In the genomic region with DNA sequence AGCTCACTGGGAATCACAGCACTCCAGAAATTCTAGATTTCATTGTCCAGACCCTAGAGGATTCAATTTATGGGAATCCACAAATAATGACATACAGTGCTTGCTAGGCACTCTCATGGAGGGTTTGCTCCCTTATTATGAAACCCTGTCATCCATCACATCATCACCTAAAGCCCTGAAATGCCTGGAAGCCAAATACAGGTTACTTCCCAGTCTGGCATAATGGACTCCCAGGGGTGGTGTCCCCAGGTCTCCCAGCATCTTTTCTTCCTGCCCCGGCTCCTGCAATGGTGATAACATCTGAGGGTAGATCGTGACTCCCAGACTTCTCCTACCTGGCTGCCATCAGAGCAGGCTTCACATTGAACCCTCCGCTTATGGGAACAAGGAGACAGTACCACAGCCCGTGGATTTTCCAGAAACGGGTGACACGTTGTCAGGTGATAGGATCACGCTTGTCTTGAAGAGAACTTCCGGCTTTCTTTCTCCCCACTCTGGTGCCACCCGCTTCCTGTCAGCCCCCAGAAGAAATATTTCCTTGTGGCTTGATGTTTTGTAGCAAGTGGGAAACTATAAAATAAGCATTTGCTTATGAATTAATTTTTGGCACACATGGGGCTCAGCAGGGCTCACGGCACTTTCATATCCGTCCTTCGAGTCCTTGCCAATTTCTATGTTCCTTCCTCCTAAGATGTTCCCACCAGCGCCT, we compare ENCODE assay signal across 8 cellular contexts.
DNase-seq lines count a peak whose midpoint lies in the region; ATAC-seq and TF ChIP-seq lines count a peak whose summit lies in the region.

No MANE protein-coding gene starts in this region.

- H3K27me3 ChIP-seq in DND-41 (ENCODE audit: insufficient read depth, low read length, poor library complexity), result no peaks in the 10 kb centered on the region
- H3K27me3 ChIP-seq in sigmoid colon, result no peaks in the 10 kb centered on the region

- DNase-seq in DND-41 (peak; percentile 65), fibroblast of the aortic adventitia (ENCODE audit: low read depth) (peak; percentile 39), sigmoid colon (peak; percentile 82), EL (no peak), NOMO-1 treated with DMSO at 0.1 percent for 48 hours (lab: John Stamatoyannopoulos, UW; ENCODE audit: unreplicated experiment) (no peak)
- no peak for DNase-seq in activated CD4-positive, alpha-beta memory T cell treated with anti-CD3 and anti-CD28 coated beads, Interleukin-2, amount 10 ng/mL, durations not matched to agents 7 days and 5 days
- no peak for DNase-seq in effector CD8-positive, alpha-beta T cell (lab: John Stamatoyannopoulos, UW)

- POLR2A ChIA-PET in activated CD4-positive, alpha-beta memory T cell treated with anti-CD3 and anti-CD28 coated beads, Interleukin-2, amount 10 ng/mL, durations not matched to agents 7 days and 5 days (lab: Charles Lee), result interaction anchor here (0.8 to 9.6 kb wide), 18 partner anchors 12 to 282 kb away, joined by 3 to 107 read pairs (median 5); a partner anchor contains a TSS

- WGBS in sigmoid colon, 2 donors, result 63 to 85% methylated on average over 13 of the region's 13 CpGs

- H3K27ac Mint-ChIP-seq in activated CD4-positive, alpha-beta memory T cell treated with anti-CD3 and anti-CD28 coated beads, Interleukin-2, amount 10 ng/mL, durations not matched to agents 7 days and 5 days, result peak overlapping the region; percentile 87

- H3K4me1 Mint-ChIP-seq in activated CD4-positive, alpha-beta memory T cell treated with anti-CD3 and anti-CD28 coated beads, Interleukin-2, amount 10 ng/mL, durations not matched to agents 7 days and 5 days, result peaks cover 76% of the 10 kb centered on the region

- no peak for TF ChIP-seq EP300 in sigmoid colon (IDR thresholded peaks at IDR 0.05)

- H3K36me3 Mint-ChIP-seq in activated CD4-positive, alpha-beta memory T cell treated with anti-CD3 and anti-CD28 coated beads, Interleukin-2, amount 10 ng/mL, durations not matched to agents 7 days and 5 days (ENCODE audit: low read depth), result peaks cover 61% of the 10 kb centered on the region

- H3K9ac ChIP-seq in DND-41 (ENCODE audit: low read depth, low read length), result peak overlapping the region; percentile 40

- no peak for TF ChIP-seq CTCF in DND-41 (IDR thresholded peaks at IDR 0.05; ENCODE audit: borderline replicate concordance, extremely low read depth, low read length, poor library complexity, severe bottlenecking)
- TF ChIP-seq CTCF in fibroblast of the aortic adventitia (IDR thresholded peaks at IDR 0.05; ENCODE audit: insufficient read depth, low read length), result no peak
- TF ChIP-seq CTCF in sigmoid colon (IDR thresholded peaks at IDR 0.05), result no peak

- no peaks in the 10 kb centered on the region for H3K79me2 ChIP-seq in DND-41 (ENCODE audit: insufficient read depth, low read length)

- H3K9me3 ChIP-seq in DND-41 (ENCODE audit: insufficient read depth, low read length, severe bottlenecking) (no peaks in the 10 kb centered on the region), sigmoid colon (no peaks in the 10 kb centered on the region)

- H3K27ac ChIP-seq in DND-41 (ENCODE audit: low read length) (peak overlapping the region; percentile 85), sigmoid colon (peak overlapping the region; percentile 77 to 89 (median 84))

- H3K4me1 ChIP-seq in DND-41 (ENCODE audit: insufficient read depth, low read length) (peaks cover 63% of the 10 kb centered on the region), sigmoid colon (peaks cover 0 to 31% (median 22%) of the 10 kb centered on the region in 4 donors)

- peak overlapping the region; percentile 50 for H2AFZ ChIP-seq in DND-41 (ENCODE audit: low read depth, low read length)

- H3K36me3 ChIP-seq in DND-41 (ENCODE audit: insufficient read depth, low read length) (no peaks in the 10 kb centered on the region), sigmoid colon (peaks cover 0 to 25% (median 2%) of the 10 kb centered on the region in 4 donors)

- intact Hi-C loops in sigmoid colon (cut with DNase I), result loop anchor here (5.0 kb wide), 1 partner anchor 237 kb away; a partner anchor contains a TSS

- H4K20me1 ChIP-seq in DND-41 (ENCODE audit: insufficient read depth, low read length), result no peaks in the 10 kb centered on the region

- CTCF ChIA-PET in activated CD4-positive, alpha-beta memory T cell treated with anti-CD3 and anti-CD28 coated beads, Interleukin-2, amount 10 ng/mL, durations not matched to agents 7 days and 5 days (lab: Charles Lee), result interaction anchor here (1.0 to 2.3 kb wide), 8 partner anchors 10 to 243 kb away, joined by 3 to 16 read pairs (median 6); no protein-coding TSS in a partner anchor

- no peaks in the 10 kb centered on the region for H3K27me3 Mint-ChIP-seq in activated CD4-positive, alpha-beta memory T cell treated with anti-CD3 and anti-CD28 coated beads, Interleukin-2, amount 10 ng/mL, durations not matched to agents 7 days and 5 days

- peak; percentile 42 for ATAC-seq in DND-41 (ENCODE audit: insufficient read depth, low read depth)
- ATAC-seq in activated CD4-positive, CD25-positive, alpha-beta regulatory T cell treated with anti-CD3 and anti-CD28 coated beads, Interleukin-2, amount 50 U/mL, for 24 hours, result no peak

- TF ChIP-seq POLR2A in sigmoid colon (IDR thresholded peaks at IDR 0.05), result no peak

- H3K4me3 ChIP-seq in DND-41 (ENCODE audit: low read depth in 1 of 2, low read length in 2 of 2) (peak overlapping the region in 1 of 2 experiments; percentile 16; a peak in 2 of 4 replicates), fibroblast of the aortic adventitia (ENCODE audit: low read depth, low read length) (no peak overlapping the region), sigmoid colon (no peak overlapping the region)

- no peak overlapping the region for H3K4me3 Mint-ChIP-seq in activated CD4-positive, alpha-beta memory T cell treated with anti-CD3 and anti-CD28 coated beads, Interleukin-2, amount 10 ng/mL, durations not matched to agents 7 days and 5 days

- peak overlapping the region; percentile 47 for H3K4me2 ChIP-seq in DND-41 (ENCODE audit: insufficient read depth, low read length)

- H3K9me3 Mint-ChIP-seq in activated CD4-positive, alpha-beta memory T cell treated with anti-CD3 and anti-CD28 coated beads, Interleukin-2, amount 10 ng/mL, durations not matched to agents 7 days and 5 days, result peaks cover 12% of the 10 kb centered on the region

Comparison
In these comparisons a context has a peak if more than half of its experiments do, and no peak if none do; other contexts are left out.
1. DNase-seq: peak in DND-41 (single experiment), fibroblast of the aortic adventitia (single experiment) and sigmoid colon (single experiment); none in activated CD4-positive, alpha-beta memory T cell treated with anti-CD3 and anti-CD28 coated beads, Interleukin-2, amount 10 ng/mL, durations not matched to agents 7 days and 5 days (single experiment), effector CD8-positive, alpha-beta T cell (single experiment), EL (single experiment) and NOMO-1 treated with DMSO at 0.1 percent for 48 hours (single experiment).